2 cellular contexts compared by ENCODE assay signal in the genomic region with DNA sequence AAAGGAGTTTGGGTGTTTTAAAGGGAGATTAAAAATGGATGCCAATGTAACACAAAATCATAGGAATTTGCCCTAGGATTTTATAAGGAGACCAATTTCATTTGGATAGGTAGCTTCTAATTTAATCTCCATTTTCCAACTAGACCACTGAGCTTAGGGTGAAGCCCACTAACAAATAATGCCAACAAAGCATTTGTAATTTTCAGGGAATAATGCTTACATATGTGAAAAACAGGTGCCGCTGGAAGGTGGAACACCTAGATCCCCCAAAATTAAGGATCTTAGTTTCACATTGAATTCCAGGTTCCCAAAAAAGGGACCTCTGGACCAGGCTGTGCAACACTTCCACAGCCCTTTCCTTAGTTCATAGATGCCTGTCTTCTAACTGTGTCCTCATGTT.
TF ChIP-seq lines count a peak whose summit lies in the region.

No MANE protein-coding gene starts in this region.

TF ChIP-seq in HepG2, 621 proteins besides CTCF, POLR2A, EP300 and RAD21:
- TF ChIP-seq MAFF (IDR thresholded peaks at IDR 0.05; ENCODE audit: low read depth, low read length) (peak; percentile 61), MAFK (conservative IDR thresholded peaks at IDR 0.05 in 1 of 2, IDR thresholded peaks at IDR 0.05 in 1 of 2; ENCODE audit: low read length in 2 of 2) (peak in 1 of 2 experiments; percentile 60; a peak in 2 of 4 replicates), TRIM24 (CRISPR knock-in tag; IDR thresholded peaks at IDR 0.05) (no peak)
TF ChIP-seq in HepG2: peak in this region for 2.

TF ChIP-seq in A549, 52 proteins besides CTCF, POLR2A, EP300 and RAD21:
- TF ChIP-seq PBX3 (IDR thresholded peaks at IDR 0.05) (no peak), MAFK (IDR thresholded peaks at IDR 0.05; ENCODE audit: partially characterized antibody) (peak; percentile 6)
